Comparison of ENCODE assay signal across 4 cellular contexts in the genomic region with DNA sequence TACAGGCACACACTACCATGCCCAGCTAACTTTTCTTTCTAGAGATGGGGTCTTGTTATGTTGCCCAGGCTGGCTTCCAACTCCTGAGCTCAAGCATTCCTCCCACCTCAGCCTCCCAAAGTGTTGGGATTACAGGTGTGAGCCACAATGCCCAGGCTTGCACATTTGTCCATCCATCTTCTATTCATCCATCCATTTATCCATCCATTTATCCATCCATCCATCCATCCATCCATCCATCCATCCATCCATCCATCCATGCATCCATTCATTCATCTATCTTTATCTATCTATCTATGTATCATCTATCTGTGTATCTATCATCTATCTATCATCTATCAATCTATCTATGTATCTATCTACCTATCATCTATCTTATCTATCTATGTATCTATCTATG. TPM values are rescaled to one million over a fixed set of nuclear protein-coding genes. Genes with fewer than 3 reads are reported as not detected.
"Had no signal": no experiment of that assay in that cellular context is flagged by ENCODE, and none has a peak within 500 bp of the region (broad histone marks: within the 10 kb centered on the region; RNA-seq: fewer than 3 reads in every experiment).

No MANE protein-coding gene starts in this region.

RNA-seq across cellular contexts. Expression of gene P2RY8, which starts 20.5 kb away (rescaled TPM):
- total RNA-seq: NCI-H460, PC-9 had no signal

RNA-seq across cellular contexts. Expression of gene ASMT, which starts 57.4 kb away (rescaled TPM):
- total RNA-seq: breast epithelium; NCI-H460; PC-9; T-helper 2 cell treated with Interferon-gamma antibody and Interleukin-4, amounts not matched to agents 100 ng/mL and 5 ng/mL, for 36 hours had no signal
